Comparison of ENCODE assay signal across 19 cellular contexts in the genomic region with DNA sequence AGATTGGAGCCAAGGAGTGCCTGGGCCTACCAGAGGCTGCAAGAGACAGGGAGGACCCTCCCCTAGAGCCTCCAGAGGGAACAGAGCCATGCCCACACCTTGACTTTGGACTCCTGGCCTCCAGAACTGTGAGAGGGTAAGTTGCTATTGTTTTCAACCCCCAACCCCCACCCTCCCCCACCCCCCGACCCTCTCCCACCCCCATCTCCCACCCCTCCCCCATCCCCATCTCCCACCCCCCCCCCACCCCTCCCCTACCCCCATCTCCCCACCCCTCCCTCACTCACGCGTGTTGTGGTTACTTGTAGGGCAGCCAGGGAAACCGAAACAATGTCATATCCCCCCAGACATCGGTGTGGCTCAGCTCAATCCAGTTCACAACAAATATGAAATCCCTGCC. TPM values are rescaled to one million over a fixed set of nuclear protein-coding genes. Genes with fewer than 3 reads are reported as not detected.
DNase-seq lines count a peak whose midpoint lies in the region; ATAC-seq, FAIRE-seq and TF ChIP-seq lines count a peak whose summit lies in the region.
"Had no signal": no experiment of that assay in that cellular context is flagged by ENCODE, and none has a peak within 500 bp of the region (broad histone marks: within the 10 kb centered on the region; RNA-seq: fewer than 3 reads in every experiment).

No MANE protein-coding gene starts in this region.

- no peaks in the 10 kb centered on the region for H3K9me3 Mint-ChIP-seq in natural killer cell treated with Interleukin-12 subunit alpha and Interleukin-12 subunit beta and Interleukin-15 and Interleukin-18, amount 100 ng/mL, for 72 hours

- peaks cover 10% of the 10 kb centered on the region for H3K27me3 Mint-ChIP-seq in T-helper 17 cell
- no peaks in the 10 kb centered on the region for H3K27me3 Mint-ChIP-seq in natural killer cell treated with Interleukin-12 subunit alpha and Interleukin-12 subunit beta and Interleukin-15 and Interleukin-18, amount 100 ng/mL, for 72 hours

- no peak overlapping the region for H2BK120ac ChIP-seq in H1 (replicated peaks; ENCODE audit: low read depth, low read length)

- H3K4me1 Mint-ChIP-seq in T-helper 17 cell, result peaks cover 25% of the 10 kb centered on the region
- peaks cover 47 to 54% of the 10 kb centered on the region in 2 donors for H3K4me1 Mint-ChIP-seq in natural killer cell treated with Interleukin-12 subunit alpha and Interleukin-12 subunit beta and Interleukin-15 and Interleukin-18, amount 100 ng/mL, for 72 hours (ENCODE audit: low read depth in 2 of 2)

- peaks cover 1 to 11% of the 10 kb centered on the region in 2 experiments; a peak in 2 of 4 replicates for H3K79me2 ChIP-seq in H1 (ENCODE audit: control insufficient read depth in 1 of 2, insufficient read depth in 2 of 2, low read length in 2 of 2)

- no peaks in the 10 kb centered on the region; the same call in none of the 2 replicates for H3K79me1 ChIP-seq in H1 (ENCODE audit: low read depth, low read length)

- no peaks in the 10 kb centered on the region for H3K9me3 ChIP-seq in BLaER1 treated with 17β-estradiol and CSF1 and Interleukin-3, amounts not matched to agents 10 nM and 100 nM (replicated peaks in 1 of 11)
- H3K9me3 ChIP-seq in T-helper 17 cell (ENCODE audit: control insufficient read depth, low read length, poor library complexity, severe bottlenecking) (no peaks in the 10 kb centered on the region), H1 (ENCODE audit: insufficient read depth in 2 of 2, low read depth in 1 of 2, low read length in 1 of 2) (no peaks in the 10 kb centered on the region)
- H3K9me3 ChIP-seq: A549 had no signal

- H3K27ac Mint-ChIP-seq in T-helper 17 cell, result no peak overlapping the region
- H3K27ac Mint-ChIP-seq in natural killer cell treated with Interleukin-12 subunit alpha and Interleukin-12 subunit beta and Interleukin-15 and Interleukin-18, amount 100 ng/mL, for 72 hours, result peak overlapping the region; percentile 57 to 58

- no peaks in the 10 kb centered on the region for H3K36me3 Mint-ChIP-seq in T-helper 17 cell (ENCODE audit: low read depth)
- no peaks in the 10 kb centered on the region for H3K36me3 Mint-ChIP-seq in natural killer cell treated with Interleukin-12 subunit alpha and Interleukin-12 subunit beta and Interleukin-15 and Interleukin-18, amount 100 ng/mL, for 72 hours

- peak overlapping the region; percentile 78 to 96 (median 89); a peak in 21 of 22 replicates for H3K4me2 ChIP-seq in BLaER1 treated with 17β-estradiol and CSF1 and Interleukin-3, amounts not matched to agents 10 nM and 100 nM
- no peak overlapping the region for H3K4me2 ChIP-seq in H1 (ENCODE audit: insufficient read depth in 1 of 2, low read depth in 2 of 2, low read length in 2 of 2)
- H3K4me2 ChIP-seq: A549 had no signal

- TF ChIP-seq EP300 in H1 (IDR thresholded peaks at IDR 0.05; ENCODE audit: borderline replicate concordance in 1 of 2, low read depth in 2 of 2, low read length in 2 of 2), result no peak

- H2BK12ac ChIP-seq in H1 (ENCODE audit: low read depth, low read length), result no peak overlapping the region

- H4K91ac ChIP-seq in H1 (replicated peaks; ENCODE audit: insufficient read length, low read length), result no peak overlapping the region

- no peak overlapping the region for H2BK20ac ChIP-seq in H1 (ENCODE audit: low read length)

- no peak for TF ChIP-seq CTCF in H1 (IDR thresholded peaks at IDR 0.05; ENCODE audit: control extremely low read depth in 1 of 3, insufficient read depth in 1 of 3, low read depth in 1 of 3, low read length in 3 of 3)

- DNase-seq in T-helper 17 cell (no peak), H1 (ENCODE audit: low read depth in 1 of 2, low spot score in 2 of 2) (no peak), AML-193 (lab: John Stamatoyannopoulos, UW) (no peak), SIG-M5 (lab: John Stamatoyannopoulos, UW) (no peak)
- no peak for DNase-seq in natural killer cell treated with Interleukin-12 subunit alpha and Interleukin-12 subunit beta and Interleukin-15 and Interleukin-18, amount 100 ng/mL, for 72 hours (ENCODE audit: low spot score)
- DNase-seq: DMS53, EL, GOT3, NCI-H1105, NCI-H2081, NCI-H446 treated with DMSO at 0.1 percent for 48 hours, NCI-H774, SHP77 treated with DMSO at 0.1 percent for 48 hours had no signal

- H3K36me3 ChIP-seq in BLaER1 treated with 17β-estradiol and CSF1 and Interleukin-3, amounts not matched to agents 10 nM and 100 nM, result no peaks in the 10 kb centered on the region
- no peaks in the 10 kb centered on the region for H3K36me3 ChIP-seq in H1 (ENCODE audit: control insufficient read depth in 2 of 4, insufficient read depth in 4 of 4, low read length in 3 of 4)

- H3K23me2 ChIP-seq in H1 (ENCODE audit: low read depth, low read length), result peaks cover 9% of the 10 kb centered on the region; the same call in 1 of the 2 replicates

- H3K4me1 ChIP-seq in BLaER1 treated with 17β-estradiol and CSF1 and Interleukin-3, amounts not matched to agents 10 nM and 100 nM, result peaks cover 33 to 55% (median 46%) of the 10 kb centered on the region in 10 experiments
- H3K4me1 ChIP-seq in H1 (replicated peaks in 1 of 4; ENCODE audit: control insufficient read depth in 3 of 4, insufficient read depth in 4 of 4, low read length in 3 of 4), result peaks cover 2 to 12% (median 8%) of the 10 kb centered on the region in 4 experiments

- peaks cover 0 to 83% (median 9%) of the 10 kb centered on the region in 11 experiments; a peak in 9 of 22 replicates for H3K27me3 ChIP-seq in BLaER1 treated with 17β-estradiol and CSF1 and Interleukin-3, amounts not matched to agents 10 nM and 100 nM
- no peaks in the 10 kb centered on the region; a peak in 1 of 7 replicates for H3K27me3 ChIP-seq in H1 (replicated peaks in 1 of 4; ENCODE audit: control insufficient read depth in 3 of 4, extremely low read depth in 1 of 4, insufficient read depth in 3 of 4, low read length in 3 of 4)

- POLR2A ChIA-PET in H1 (lab: Charles Lee; ENCODE audit: partially characterized antibody), result no interaction called here

- H4K5ac ChIP-seq in H1 (ENCODE audit: insufficient read length, low read depth, low read length), result no peak overlapping the region

- CTCF ChIA-PET in H1 (lab: Charles Lee; ENCODE audit: partially characterized antibody), result interaction anchor here (1.4 kb wide), 1 partner anchor 45 kb away, joined by 3 read pairs; no protein-coding TSS in a partner anchor

- TF ChIP-seq POLR2A in H1 (IDR thresholded peaks at IDR 0.05; ENCODE audit: control extremely low read depth in 1 of 2, low read depth in 2 of 2, low read length in 2 of 2), result no peak

- H2BK5ac ChIP-seq in H1 (ENCODE audit: low read depth, low read length), result no peak overlapping the region

- 0 out of 2 replicates have a peak overlapping the region, but pooled peaks have one; percentile 5 for H4K8ac ChIP-seq in H1 (ENCODE audit: extremely low read depth, insufficient read depth, low read length)

- H3K4ac ChIP-seq in H1 (replicated peaks; ENCODE audit: insufficient read length, low read depth, low read length), result no peak overlapping the region

- no peak overlapping the region for H2AFZ ChIP-seq in H1 (ENCODE audit: low read length)

- ATAC-seq in T-helper 17 cell (no peak), GM21381 (IDR thresholded peaks at IDR 0.05; ENCODE audit: unreplicated experiment) (no peak)
- no peak for ATAC-seq in natural killer cell treated with Interleukin-12 subunit alpha and Interleukin-12 subunit beta and Interleukin-15 and Interleukin-18, amount 100 ng/mL, for 72 hours
- ATAC-seq: A549, K562 had no signal

- no peak overlapping the region for H3K4me3 ChIP-seq in BLaER1 treated with 17β-estradiol and CSF1 and Interleukin-3, amounts not matched to agents 10 nM and 100 nM
- H3K4me3 ChIP-seq in H1 (ENCODE audit: extremely low read depth in 1 of 4, insufficient read depth in 2 of 4, low read depth in 3 of 4, low read length in 4 of 4), result no peak overlapping the region
- H3K4me3 ChIP-seq: A549, K562 had no signal

- H3K18ac ChIP-seq in H1 (ENCODE audit: extremely low read depth, low read length), result no peak overlapping the region

- peak overlapping the region; percentile 59 for H3K4me3 Mint-ChIP-seq in T-helper 17 cell
- peak overlapping the region; percentile 70 for H3K4me3 Mint-ChIP-seq in natural killer cell treated with Interleukin-12 subunit alpha and Interleukin-12 subunit beta and Interleukin-15 and Interleukin-18, amount 100 ng/mL, for 72 hours

- no peak for TF ChIP-seq RAD21 in H1 (IDR thresholded peaks at IDR 0.05 in 1 of 2, conservative IDR thresholded peaks at IDR 0.05 in 1 of 2; ENCODE audit: low read depth in 2 of 2, low read length in 2 of 2)

- no peak overlapping the region for H3K14ac ChIP-seq in H1 (ENCODE audit: insufficient read length)

- no peak overlapping the region for H2BK15ac ChIP-seq in H1 (ENCODE audit: low read length)

- H2AK5ac ChIP-seq in H1 (ENCODE audit: low read depth, low read length), result no peak overlapping the region

- H3K9ac ChIP-seq in BLaER1 treated with 17β-estradiol and CSF1 and Interleukin-3, amounts not matched to agents 10 nM and 100 nM, result no peak overlapping the region; a peak in 1 of 22 replicates
- no peak overlapping the region for H3K9ac ChIP-seq in H1 (replicated peaks in 1 of 4; ENCODE audit: extremely low read depth in 1 of 4, low read depth in 3 of 4, low read length in 3 of 4)

- H3K27ac ChIP-seq in BLaER1 treated with 17β-estradiol and CSF1 and Interleukin-3, amounts not matched to agents 10 nM and 100 nM, result no peak overlapping the region
- H3K27ac ChIP-seq in H1 (ENCODE audit: low read depth, low read length), result no peak overlapping the region
- H3K27ac ChIP-seq: A549 had no signal

- peaks cover 13 to 63% (median 27%) of the 10 kb centered on the region in 11 experiments for H4K20me1 ChIP-seq in BLaER1 treated with 17β-estradiol and CSF1 and Interleukin-3, amounts not matched to agents 10 nM and 100 nM
- H4K20me1 ChIP-seq in H1 (replicated peaks in 1 of 2; ENCODE audit: control insufficient read depth in 1 of 2, insufficient read depth in 2 of 2, low read length in 2 of 2), result peaks cover 4 to 5% of the 10 kb centered on the region in 2 experiments

- 90% methylated on average over 2 of the region's 5 CpGs; no CpG with 5 or more reads in 1 of the 2 experiments for WGBS in H1 (ENCODE audit: extremely low coverage in 1 of 2, insufficient coverage in 1 of 2, insufficient read length in 1 of 2, insufficient replicate concordance in 2 of 2, low coverage in 1 of 2, low lambda C conversion rate in 2 of 2, missing lambda C conversion rate in 1 of 2), 2 experiments

- H3K56ac ChIP-seq in H1 (replicated peaks; ENCODE audit: insufficient read length, low read depth, low read length), result no peak overlapping the region

- no peak for FAIRE-seq in H1 (lab: Jason Lieb, UNC)
- FAIRE-seq: A549, GM12892, GM18507, K562 had no signal

- H3K23ac ChIP-seq in H1 (ENCODE audit: insufficient read length), result no peak overlapping the region

RNA-seq across cellular contexts. Expression of gene ZCCHC14, which starts 2.8 kb away (rescaled TPM):
- 10 to 100 TPM; 16.5 to 17.7 TPM for total RNA-seq in T-helper 17 cell
- 27.1 and 28.2 TPM in 2 replicates for total RNA-seq in H1 (2021; fragmentation: NEBNext Ultra II Directional; extraction: Animal tissue kit (Norgen Biotek cat#: 25700))
- polyA plus RNA-seq in H1 (2011; rRNA removed), result 8.2 and 15.6 TPM in 2 replicates
- 6.5 TPM for polyA plus RNA-seq in H1 (2011; cell fraction: cytosol; rRNA removed)
- 44.9 TPM for polyA plus RNA-seq in H1 (2011; cell fraction: nucleus; rRNA removed)
- 14.6 to 17.2 TPM (median 16.2 TPM) in 4 replicates for polyA plus RNA-seq in H1 (2012, experiment 1 of 2)
- 3.6 TPM for polyA plus RNA-seq in H1 (2012, experiment 2 of 2)
- polyA plus RNA-seq in H1 (2013, experiment 1 of 2), result 13.4 TPM
- 13.2 TPM for polyA plus RNA-seq in H1 (2013, experiment 2 of 2)
- 7.8 and 11.3 TPM in 2 replicates for polyA minus RNA-seq in H1 (2011; rRNA and poly(A)+ RNA removed)
- 16.9 TPM for polyA minus RNA-seq in H1 (2011; cell fraction: cytosol; rRNA and poly(A)+ RNA removed)
- 19.5 TPM for polyA minus RNA-seq in H1 (2011; cell fraction: nucleus; rRNA and poly(A)+ RNA removed)
- 10 to 100 TPM; 15.7 to 15.9 TPM for total RNA-seq in natural killer cell treated with Interleukin-12 subunit alpha and Interleukin-12 subunit beta and Interleukin-15 and Interleukin-18, amount 100 ng/mL, for 72 hours

Comparison
In these comparisons a context has a peak if more than half of its experiments do, and no peak if none do; other contexts are left out.
1. H3K4me2 ChIP-seq: peak in BLaER1 treated with 17β-estradiol and CSF1 and Interleukin-3, amounts not matched to agents 10 nM and 100 nM (11 of 11); none in H1 (0 of 2).